ENCODE assay signal across 8 cellular contexts in the genomic region with DNA sequence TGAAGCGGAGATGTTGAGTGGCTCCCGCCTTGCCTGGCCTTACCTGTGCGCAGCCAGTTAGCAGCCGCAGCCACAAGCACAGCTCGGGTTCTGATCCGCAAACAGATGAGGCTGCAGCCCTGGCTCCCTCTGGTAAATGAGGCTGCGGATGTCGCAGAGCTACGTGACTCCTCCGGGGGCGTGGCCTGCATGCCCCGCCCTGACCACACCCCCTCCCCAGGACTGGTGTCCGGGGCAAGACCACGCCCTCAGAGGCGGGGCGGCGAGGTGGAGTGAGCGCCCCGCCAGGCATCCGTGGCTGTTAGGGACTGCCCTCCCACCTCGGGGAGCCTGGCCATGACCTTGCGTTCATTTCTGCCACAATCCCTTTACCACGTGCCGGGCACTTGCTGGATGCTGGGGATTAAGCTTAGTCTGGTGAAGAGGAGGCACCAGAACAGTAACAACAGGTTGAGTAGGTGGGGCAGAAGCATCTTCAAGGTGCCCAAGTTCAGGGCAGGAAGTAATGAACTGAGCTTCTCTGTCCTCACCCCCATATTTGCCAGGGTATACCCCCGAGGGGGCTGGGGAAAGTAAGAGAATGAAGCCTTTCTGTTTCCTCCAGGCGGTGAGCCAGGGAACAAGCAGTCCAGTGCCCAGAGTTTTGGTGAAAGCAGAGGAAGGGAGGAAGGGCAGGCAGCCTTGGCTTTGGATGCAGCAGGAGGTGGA. TPM values are rescaled to one million over a fixed set of nuclear protein-coding genes. Genes with fewer than 3 reads are reported as not detected.
A peak's percentile ranks its signal among the peaks of the same experiment; 100 is the strongest.
DNase-seq lines count a peak whose midpoint lies in the region; ATAC-seq, FAIRE-seq and TF ChIP-seq lines count a peak whose summit lies in the region.

Gene ALDOC, minus strand, starts transcription at position 138 of the 708 bp plus-strand sequence. CDS start 1,363 bp downstream, outside the sequence.

- intact Hi-C loops in stomach (cut with DNase I; ENCODE audit: low total_unique reads), result no loop called here

- peaks cover 17% of the 10 kb centered on the region for H3K36me3 Mint-ChIP-seq in neural crest cell (ENCODE audit: low read depth)

- H3K27me3 Mint-ChIP-seq in neural crest cell (ENCODE audit: low read depth), result no peaks in the 10 kb centered on the region

- no peak for TF ChIP-seq CTCF in D721Med (IDR thresholded peaks at IDR 0.05; ENCODE audit: insufficient read depth, missing control alignments)
- no peak for TF ChIP-seq CTCF in RWPE2 (IDR thresholded peaks at IDR 0.05; ENCODE audit: poor library complexity, severe bottlenecking)
- TF ChIP-seq CTCF in fibroblast of villous mesenchyme (IDR thresholded peaks at IDR 0.05; ENCODE audit: insufficient read depth, low read depth, low read length), result no peak
- no peak for TF ChIP-seq CTCF in neural crest cell (conservative IDR thresholded peaks at IDR 0.05)
- no peak for TF ChIP-seq CTCF in stomach (IDR thresholded peaks at IDR 0.05)

- H3K36me3 ChIP-seq in RWPE2 (ENCODE audit: low read depth), result peaks cover 46% of the 10 kb centered on the region
- H3K36me3 ChIP-seq in stomach, result peaks cover 0 to 21% (median 0%) of the 10 kb centered on the region in 4 donors

- peak in 2 of 4 donors; percentile 13 to 56 for TF ChIP-seq POLR2A in stomach (IDR thresholded peaks at IDR 0.05)

- no peaks in the 10 kb centered on the region for H3K9me3 Mint-ChIP-seq in neural crest cell

- peak within 1 kb of the TSS; percentile 83 for H3K4me3 Mint-ChIP-seq in neural crest cell

- peaks cover 15% of the 10 kb centered on the region for H3K4me1 Mint-ChIP-seq in neural crest cell

- DNase-seq in D721Med (ENCODE audit: insufficient read length, low spot score) (peak; percentile 99), RWPE2 (ENCODE audit: low spot score) (peak; percentile 96), fibroblast of villous mesenchyme (ENCODE audit: low read depth) (peak; percentile 91), neural crest cell (ENCODE audit: low read depth, low spot score) (peak; percentile 87), stomach (peak; percentile 99)
- peak; percentile 94 for DNase-seq in Jurkat, Clone E6-1 (ENCODE audit: low read depth, low spot score)
- DNase-seq in activated effector memory CD4-positive, alpha-beta T cell treated with Interleukin-2 at 50 U/mL for 16 hours, result peak; percentile 97

- peak within 1 kb of the TSS; percentile 41 for H3K4me3 ChIP-seq in Jurkat, Clone E6-1 (ENCODE audit: low read length)
- H3K4me3 ChIP-seq in RWPE2 (ENCODE audit: severe bottlenecking) (peak within 1 kb of the TSS; percentile 42), fibroblast of villous mesenchyme (ENCODE audit: low read depth, low read length) (peak within 1 kb of the TSS; percentile 48), stomach (peak within 1 kb of the TSS; percentile 14 to 34 (median 31))

- H3K27ac ChIP-seq in RWPE2 (ENCODE audit: poor library complexity, severe bottlenecking) (peak within 1 kb of the TSS; percentile 49), stomach (peak within 1 kb of the TSS in 2 of 5 donors; percentile 46 to 48)

- no peaks in the 10 kb centered on the region for H3K9me3 ChIP-seq in RWPE2 (ENCODE audit: severe bottlenecking)
- no peaks in the 10 kb centered on the region for H3K9me3 ChIP-seq in stomach

- WGBS in stomach, 5 donors, result 3 to 6% (median 4%) methylated on average over 22 to 26 of the region's 26 CpGs

- no peak within 1 kb of the TSS for H3K27ac Mint-ChIP-seq in neural crest cell (ENCODE audit: unreplicated experiment)

- FAIRE-seq in D721Med (lab: Jason Lieb, UNC), result no peak

- no peaks in the 10 kb centered on the region for H3K27me3 ChIP-seq in RWPE2 (ENCODE audit: insufficient read depth, poor library complexity, severe bottlenecking)
- no peaks in the 10 kb centered on the region for H3K27me3 ChIP-seq in stomach

- ATAC-seq in GM21515 (IDR thresholded peaks at IDR 0.05; ENCODE audit: unreplicated experiment) (peak; percentile 77), RWPE2 (ENCODE audit: low read depth) (peak; percentile 86)

- H3K4me1 ChIP-seq in RWPE2 (ENCODE audit: insufficient read depth, poor library complexity, severe bottlenecking) (peaks cover 4% of the 10 kb centered on the region), stomach (peaks cover 12 to 38% (median 21%) of the 10 kb centered on the region in 4 donors)

- TF ChIP-seq EP300 in stomach (IDR thresholded peaks at IDR 0.05), result no peak

RNA-seq across cellular contexts. Expression of gene ALDOC, which starts in this region (rescaled TPM):
- 3.9 TPM for polyA plus RNA-seq in Jurkat, Clone E6-1 (2012; ENCODE audit: insufficient read depth, insufficient read length)
- total RNA-seq in fibroblast of villous mesenchyme (28.9 and 41.6 TPM in 2 replicates), neural crest cell (16.1 and 22.2 TPM in 2 replicates), stomach (10 to 100 TPM in 2 of 5 donors, 1 to 10 TPM in 2, under 1 TPM in 1; 0.89 to 21.1 (median 9.1) TPM)
- 10 to 100 TPM in 2 of 3 donors, 1 to 10 TPM in 1; 8.7 to 54.8 (median 17.1) TPM for polyA plus RNA-seq in stomach
